Comparison of ENCODE assay signal across 1 cellular context in genomic region chr12:120013659-120014380, GRCh38.
TF ChIP-seq lines count a peak whose summit lies in the region.

No MANE protein-coding gene starts in this region.

TF ChIP-seq in HCT116, 20 proteins besides CTCF, POLR2A, EP300 and RAD21 (continued from another document):
- TF ChIP-seq, protein P1, sequence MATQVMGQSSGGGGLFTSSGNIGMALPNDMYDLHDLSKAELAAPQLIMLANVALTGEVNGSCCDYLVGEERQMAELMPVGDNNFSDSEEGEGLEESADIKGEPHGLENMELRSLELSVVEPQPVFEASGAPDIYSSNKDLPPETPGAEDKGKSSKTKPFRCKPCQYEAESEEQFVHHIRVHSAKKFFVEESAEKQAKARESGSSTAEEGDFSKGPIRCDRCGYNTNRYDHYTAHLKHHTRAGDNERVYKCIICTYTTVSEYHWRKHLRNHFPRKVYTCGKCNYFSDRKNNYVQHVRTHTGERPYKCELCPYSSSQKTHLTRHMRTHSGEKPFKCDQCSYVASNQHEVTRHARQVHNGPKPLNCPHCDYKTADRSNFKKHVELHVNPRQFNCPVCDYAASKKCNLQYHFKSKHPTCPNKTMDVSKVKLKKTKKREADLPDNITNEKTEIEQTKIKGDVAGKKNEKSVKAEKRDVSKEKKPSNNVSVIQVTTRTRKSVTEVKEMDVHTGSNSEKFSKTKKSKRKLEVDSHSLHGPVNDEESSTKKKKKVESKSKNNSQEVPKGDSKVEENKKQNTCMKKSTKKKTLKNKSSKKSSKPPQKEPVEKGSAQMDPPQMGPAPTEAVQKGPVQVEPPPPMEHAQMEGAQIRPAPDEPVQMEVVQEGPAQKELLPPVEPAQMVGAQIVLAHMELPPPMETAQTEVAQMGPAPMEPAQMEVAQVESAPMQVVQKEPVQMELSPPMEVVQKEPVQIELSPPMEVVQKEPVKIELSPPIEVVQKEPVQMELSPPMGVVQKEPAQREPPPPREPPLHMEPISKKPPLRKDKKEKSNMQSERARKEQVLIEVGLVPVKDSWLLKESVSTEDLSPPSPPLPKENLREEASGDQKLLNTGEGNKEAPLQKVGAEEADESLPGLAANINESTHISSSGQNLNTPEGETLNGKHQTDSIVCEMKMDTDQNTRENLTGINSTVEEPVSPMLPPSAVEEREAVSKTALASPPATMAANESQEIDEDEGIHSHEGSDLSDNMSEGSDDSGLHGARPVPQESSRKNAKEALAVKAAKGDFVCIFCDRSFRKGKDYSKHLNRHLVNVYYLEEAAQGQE (IDR thresholded peaks at IDR 0.05; ENCODE audit: low read depth) = no peak
